Comparison of ENCODE assay signal across 10 cellular contexts in genomic region chr18:74895686-74896085, GRCh38.
DNase-seq lines count a peak whose midpoint lies in the region; ATAC-seq, FAIRE-seq and TF ChIP-seq lines count a peak whose summit lies in the region.
"Had no signal": no experiment of that assay in that cellular context is flagged by ENCODE, and none has a peak within 500 bp of the region (broad histone marks: within the 10 kb centered on the region; RNA-seq: fewer than 3 reads in every experiment).

No MANE protein-coding gene starts in this region.

- no peak overlapping the region for H3K4me2 ChIP-seq in HepG2 (ENCODE audit: low read depth, low read length)

- no peaks in the 10 kb centered on the region for H4K20me1 ChIP-seq in HepG2 (ENCODE audit: insufficient read depth, low read length)

- WGBS in HepG2 (ENCODE audit: low lambda C conversion rate): 100% methylated on average over 1 of the region's 1 CpG
- WGBS in right lobe of liver (ENCODE audit: insufficient coverage, low coverage, low lambda C conversion rate, missing lambda C conversion rate): 67% methylated on average over 1 of the region's 1 CpG
- WGBS in tibial nerve, 2 donors: 31 to 33% methylated on average over 1 of the region's 1 CpG

- TF ChIP-seq RAD21 in HepG2 (CRISPR knock-in tag; IDR thresholded peaks at IDR 0.05): no peak

- no peak overlapping the region for H3K4me3 ChIP-seq in HepG2 (replicated peaks in 1 of 3; ENCODE audit: insufficient read depth in 1 of 3, low read depth in 2 of 3, low read length in 3 of 3)
- H3K4me3 ChIP-seq in right lobe of liver: no peak overlapping the region
- no peak overlapping the region for H3K4me3 ChIP-seq in tibial nerve
- H3K4me3 ChIP-seq: suprapubic skin had no signal

- no peak for TF ChIP-seq EP300 in HepG2 (IDR thresholded peaks at IDR 0.05; ENCODE audit: low read depth in 2 of 2, low read length in 2 of 2)
- TF ChIP-seq EP300 in HepG2 (CRISPR knock-in tag; IDR thresholded peaks at IDR 0.05; ENCODE audit: borderline replicate concordance): no peak
- no peak for TF ChIP-seq EP300 in tibial nerve (IDR thresholded peaks at IDR 0.05)

- no peaks in the 10 kb centered on the region for H3K9me3 ChIP-seq in HepG2 (ENCODE audit: low read length)
- H3K9me3 ChIP-seq in right lobe of liver: no peaks in the 10 kb centered on the region
- no peaks in the 10 kb centered on the region for H3K9me3 ChIP-seq in tibial nerve
- H3K9me3 ChIP-seq: suprapubic skin had no signal

- no peak overlapping the region for H3K9ac ChIP-seq in HepG2 (ENCODE audit: insufficient read depth, low read depth, low read length)

- CTCF ChIA-PET in HepG2 (lab: Yijun Ruan, JAX; ENCODE audit: low intra/inter-chr PET ratio, low total read pairs): interaction anchor here (1.3 kb wide), 1 partner anchor 68 kb away, joined by 3 read pairs; no protein-coding TSS in a partner anchor

- H2AFZ ChIP-seq in HepG2 (ENCODE audit: low read length): no peak overlapping the region

- intact Hi-C loops in HepG2 (cut with micrococcal nuclease; ENCODE audit: unreplicated experiment) (loop anchor here (1.0 to 2.0 kb wide), 2 partner anchors 239 to 349 kb away; no protein-coding TSS in a partner anchor), right lobe of liver (cut with DNase I) (no loop called here)

- FAIRE-seq in HepG2 (lab: Jason Lieb, UNC): no peak
- no peak for FAIRE-seq in GM12892 (lab: Jason Lieb, UNC)

- ATAC-seq in HepG2 (no peak), right lobe of liver (no peak), foreskin keratinocyte (peak; percentile 66)

- H3K36me3 ChIP-seq in HepG2 (replicated peaks in 1 of 2; ENCODE audit: control insufficient read depth in 1 of 2, insufficient read depth in 2 of 2, low read length in 2 of 2): peaks cover 0 to 1% of the 10 kb centered on the region in 2 experiments; a peak in 1 of 5 replicates
- no peaks in the 10 kb centered on the region for H3K36me3 ChIP-seq in right lobe of liver
- H3K36me3 ChIP-seq in tibial nerve: peaks cover 0 to 6% (median 0%) of the 10 kb centered on the region in 3 donors

- POLR2A ChIA-PET in HepG2 (lab: Yijun Ruan, JAX): no interaction called here

- no peaks in the 10 kb centered on the region for H3K79me2 ChIP-seq in HepG2 (ENCODE audit: insufficient read depth, low read length)

- DNase-seq in HepG2 (ENCODE audit: low spot score) (peak; percentile 7), right lobe of liver (no peak), SK-MEL-5 (ENCODE audit: low read depth, low spot score) (peak; percentile 67), foreskin keratinocyte (peak in 1 of 2 donors; percentile 27), tibial nerve (ENCODE audit: low spot score in 2 of 2) (no peak), NCI-H2171 treated with DMSO at 0.1 percent for 48 hours (lab: John Stamatoyannopoulos, UW) (no peak), DMS53 (lab: John Stamatoyannopoulos, UW) (no peak), GM12892 (ENCODE audit: insufficient read length) (no peak)
- DNase-seq: activated CD4-positive, CD25-positive, alpha-beta regulatory T cell had no signal

- BruUV-seq in HepG2 (replicated peaks; lab: Mats Ljungman, UMichigan): no TSS peak

- H3K27me3 ChIP-seq in HepG2 (ENCODE audit: control insufficient read depth in 1 of 2, insufficient read depth in 2 of 2, low read length in 2 of 2): no peaks in the 10 kb centered on the region
- no peaks in the 10 kb centered on the region for H3K27me3 ChIP-seq in right lobe of liver
- H3K27me3 ChIP-seq in foreskin keratinocyte: no peaks in the 10 kb centered on the region
- no peaks in the 10 kb centered on the region for H3K27me3 ChIP-seq in tibial nerve
- H3K27me3 ChIP-seq: suprapubic skin had no signal

- TF ChIP-seq CTCF in HepG2 (CRISPR knock-in tag; IDR thresholded peaks at IDR 0.05) (no peak), right lobe of liver (IDR thresholded peaks at IDR 0.05) (no peak), foreskin keratinocyte (conservative IDR thresholded peaks at IDR 0.05) (no peak), tibial nerve (IDR thresholded peaks at IDR 0.05) (no peak)

- in situ Hi-C loops in HepG2 (cut with HindIII; ENCODE audit: extremely low pct_ligation_motif_present, low pct_unique_long_range_greater_than_20kb) (no loop called here), SK-MEL-5 (cut with HindIII; ENCODE audit: low pct_unique_long_range_greater_than_20kb, low sequenced_read_pairs) (no loop called here)

- TF ChIP-seq POLR2A in HepG2 (IDR thresholded peaks at IDR 0.05; ENCODE audit: insufficient read depth in 1 of 2, low read depth in 2 of 2, low read length in 2 of 2) (no peak), right lobe of liver (IDR thresholded peaks at IDR 0.05) (no peak), tibial nerve (IDR thresholded peaks at IDR 0.05) (no peak), GM12892 (IDR thresholded peaks at IDR 0.05; ENCODE audit: low read depth, low read length) (no peak)

- H3K27ac ChIP-seq in HepG2 (ENCODE audit: extremely low read length, insufficient read depth, low read length) (no peak overlapping the region), right lobe of liver (no peak overlapping the region), foreskin keratinocyte (no peak overlapping the region), tibial nerve (peak overlapping the region in 3 of 4 donors; percentile 17 to 42 (median 39))
- H3K27ac ChIP-seq: suprapubic skin had no signal

- H3K4me1 ChIP-seq in HepG2 (ENCODE audit: insufficient read depth, low read length): 0 out of 2 replicates have a peak, but pooled peaks cover 5% of the 10 kb centered on the region
- no peaks in the 10 kb centered on the region for H3K4me1 ChIP-seq in right lobe of liver
- H3K4me1 ChIP-seq in foreskin keratinocyte: peaks cover 10% of the 10 kb centered on the region
- peaks cover 0 to 47% (median 14%) of the 10 kb centered on the region in 4 donors for H3K4me1 ChIP-seq in tibial nerve
- H3K4me1 ChIP-seq: suprapubic skin had no signal

TF ChIP-seq in HepG2, 621 proteins besides CTCF, POLR2A, EP300 and RAD21:
- no peak for TF ChIP-seq CBX1 (IDR thresholded peaks at IDR 0.05; ENCODE audit: low read depth)
- no peak for TF ChIP-seq MYNN (CRISPR knock-in tag; IDR thresholded peaks at IDR 0.05; ENCODE audit: low read depth)
- TF ChIP-seq ZSCAN29 (CRISPR knock-in tag; conservative IDR thresholded peaks at IDR 0.05): no peak
- TF ChIP-seq KDM2A (CRISPR knock-in tag; IDR thresholded peaks at IDR 0.05; ENCODE audit: borderline replicate concordance, low read depth): no peak

Comparison
In these comparisons a context has a peak if more than half of its experiments do, and no peak if none do; other contexts are left out.
1. DNase-seq: peak in HepG2 (single experiment) and SK-MEL-5 (single experiment); none in right lobe of liver (0 of 3), tibial nerve (0 of 2), NCI-H2171 treated with DMSO at 0.1 percent for 48 hours (single experiment), DMS53 (single experiment) and GM12892 (single experiment).
2. H3K27ac ChIP-seq: peak in tibial nerve (3 of 4); none in HepG2 (single experiment), right lobe of liver (0 of 3) and foreskin keratinocyte (single experiment).